In genomic region chr17:15966879-15967248, GRCh38 we compare ENCODE assay signal across 12 cellular contexts. TPM values are rescaled to one million over a fixed set of nuclear protein-coding genes. Genes with fewer than 3 reads are reported as not detected.
A peak's percentile ranks its signal among the peaks of the same experiment; 100 is the strongest.
DNase-seq lines count a peak whose midpoint lies in the region; ATAC-seq and TF ChIP-seq lines count a peak whose summit lies in the region.
"Had no signal": no experiment of that assay in that cellular context is flagged by ENCODE, and none has a peak within 500 bp of the region (broad histone marks: within the 10 kb centered on the region; RNA-seq: fewer than 3 reads in every experiment).

No MANE protein-coding gene starts in this region.

- peak overlapping the region; percentile 42 to 88 for H3K4ac ChIP-seq in mesenchymal stem cell (ENCODE audit: low read depth in 1 of 2, low read length in 2 of 2)

- no peak overlapping the region for H2AFZ ChIP-seq in mammary epithelial cell (ENCODE audit: low read depth, low read length)
- peak overlapping the region; percentile 59 for H2AFZ ChIP-seq in mesenchymal stem cell (ENCODE audit: low read depth, low read length)
- no peak overlapping the region for H2AFZ ChIP-seq in MM.1S (ENCODE audit: low read length)

- H3K9ac ChIP-seq in HUES64 (ENCODE audit: low read depth, low read length) (peak overlapping the region; percentile 70), mammary epithelial cell (ENCODE audit: insufficient read depth, low read length) (no peak overlapping the region), mesenchymal stem cell (ENCODE audit: low read length) (no peak overlapping the region), MM.1S (ENCODE audit: low read length) (no peak overlapping the region)

- peak overlapping the region; percentile 44 for H2BK15ac ChIP-seq in mesenchymal stem cell (ENCODE audit: low read depth, poor library complexity, severe bottlenecking)

- H3K4me2 ChIP-seq in mammary epithelial cell (ENCODE audit: insufficient read depth, low read depth, low read length) (peak overlapping the region; percentile 70), mesenchymal stem cell (ENCODE audit: low read length, poor library complexity, severe bottlenecking) (peak overlapping the region; percentile 41), MM.1S (ENCODE audit: low read depth, low read length) (no peak overlapping the region)

- H3K9me3 Mint-ChIP-seq in activated T-helper 2 cell treated with anti-CD3 and anti-CD28 coated beads, Interferon-gamma antibody, Interleukin-2, Interleukin-4, amounts not matched to agents 10 μg/mL and 5 μg/mL and 100 μg/mL, durations not matched to agents 14 hours and 24 hours and 36 hours = no peaks in the 10 kb centered on the region

- H2BK12ac ChIP-seq in mesenchymal stem cell (ENCODE audit: low read length in 2 of 2) = peak overlapping the region; percentile 69 to 80

- H3K4me1 Mint-ChIP-seq in activated T-helper 2 cell treated with anti-CD3 and anti-CD28 coated beads, Interferon-gamma antibody, Interleukin-2, Interleukin-4, amounts not matched to agents 10 μg/mL and 5 μg/mL and 100 μg/mL, durations not matched to agents 14 hours and 24 hours and 36 hours (ENCODE audit: low read depth) = peaks cover 8% of the 10 kb centered on the region

- H3K18ac ChIP-seq in mesenchymal stem cell (ENCODE audit: low read depth in 1 of 2, low read length in 2 of 2) = peak overlapping the region; percentile 86 to 93

- CTCF ChIA-PET in A673 (lab: Charles Lee) (interaction anchor here (0.5 to 1.1 kb wide), 2 partner anchors 9 to 22 kb away, joined by 3 to 5 read pairs; partner anchors contain the start of gene ADORA2B), mammary epithelial cell (lab: Charles Lee; ENCODE audit: low non-redundant PET) (no interaction called here)

- peak overlapping the region in 1 of 2 experiments; percentile 75 for H3K14ac ChIP-seq in mesenchymal stem cell (ENCODE audit: low read length in 2 of 2)

- no peak for ATAC-seq in HG02798 (IDR thresholded peaks at IDR 0.05; ENCODE audit: poor library complexity, unreplicated experiment)
- ATAC-seq: psoas muscle had no signal

- H4K20me1 ChIP-seq in mammary epithelial cell (ENCODE audit: insufficient read depth, low read length) (no peaks in the 10 kb centered on the region), MM.1S (ENCODE audit: insufficient read depth, low read length) (no peaks in the 10 kb centered on the region)

- in situ Hi-C loops in mammary epithelial cell (cut with MboI; ENCODE audit: low sequenced_read_pairs in 2 of 2) = no loop called here

- BruUV-seq in A673 (replicated peaks; lab: Mats Ljungman, UMichigan) = no TSS peak
- BruUV-seq in mammary epithelial cell (replicated peaks; lab: Mats Ljungman, UMichigan) = no TSS peak

- H3K36me3 ChIP-seq in A673 (ENCODE audit: insufficient read depth, low read length, poor library complexity, severe bottlenecking) = no peaks in the 10 kb centered on the region
- H3K36me3 ChIP-seq in HUES64 (ENCODE audit: insufficient read depth, low read length) = no peaks in the 10 kb centered on the region
- H3K36me3 ChIP-seq in mammary epithelial cell (ENCODE audit: insufficient read depth, low read length) = peaks cover 16% of the 10 kb centered on the region
- H3K36me3 ChIP-seq in mesenchymal stem cell (ENCODE audit: control insufficient read depth in 1 of 2, insufficient read depth in 2 of 2, low read depth in 1 of 2, low read length in 2 of 2) = peaks cover 0 to 3% of the 10 kb centered on the region in 2 experiments
- H3K36me3 ChIP-seq in MM.1S (replicated peaks; ENCODE audit: insufficient read depth, low read length) = no peaks in the 10 kb centered on the region
- H3K36me3 ChIP-seq: HAP-1, thoracic aorta had no signal

- no peaks in the 10 kb centered on the region for H3K36me3 Mint-ChIP-seq in activated T-helper 2 cell treated with anti-CD3 and anti-CD28 coated beads, Interferon-gamma antibody, Interleukin-2, Interleukin-4, amounts not matched to agents 10 μg/mL and 5 μg/mL and 100 μg/mL, durations not matched to agents 14 hours and 24 hours and 36 hours (ENCODE audit: low read depth)

- peaks cover 32% of the 10 kb centered on the region for H3K27me3 Mint-ChIP-seq in activated T-helper 2 cell treated with anti-CD3 and anti-CD28 coated beads, Interferon-gamma antibody, Interleukin-2, Interleukin-4, amounts not matched to agents 10 μg/mL and 5 μg/mL and 100 μg/mL, durations not matched to agents 14 hours and 24 hours and 36 hours (ENCODE audit: low read depth)

- H3K23ac ChIP-seq in mesenchymal stem cell (ENCODE audit: low read length in 2 of 2) = no peak overlapping the region

- no peak overlapping the region for H3K4me3 Mint-ChIP-seq in activated T-helper 2 cell treated with anti-CD3 and anti-CD28 coated beads, Interferon-gamma antibody, Interleukin-2, Interleukin-4, amounts not matched to agents 10 μg/mL and 5 μg/mL and 100 μg/mL, durations not matched to agents 14 hours and 24 hours and 36 hours (ENCODE audit: low read depth)

- peak overlapping the region; percentile 97 for H4K8ac ChIP-seq in mesenchymal stem cell (ENCODE audit: low read length)

- peaks cover 24% of the 10 kb centered on the region for H3K79me1 ChIP-seq in mesenchymal stem cell (replicated peaks; ENCODE audit: low read length, poor library complexity, severe bottlenecking)

- H3K9me3 ChIP-seq in A673 (ENCODE audit: low read depth, low read length, poor library complexity, severe bottlenecking) = no peaks in the 10 kb centered on the region
- H3K9me3 ChIP-seq in HUES64 (ENCODE audit: insufficient read depth, low read depth, low read length) = no peaks in the 10 kb centered on the region
- H3K9me3 ChIP-seq in mammary epithelial cell (replicated peaks; ENCODE audit: insufficient read depth, low read length) = no peaks in the 10 kb centered on the region
- H3K9me3 ChIP-seq in mesenchymal stem cell (ENCODE audit: control insufficient read depth, low read length) = no peaks in the 10 kb centered on the region
- no peaks in the 10 kb centered on the region for H3K9me3 ChIP-seq in MM.1S (replicated peaks; ENCODE audit: insufficient read depth, low read length)
- H3K9me3 ChIP-seq: HAP-1, psoas muscle, thoracic aorta had no signal

- no peak overlapping the region for H3K4me3 ChIP-seq in A673 (ENCODE audit: low read depth, low read length, poor library complexity, severe bottlenecking)
- peak overlapping the region; percentile 41 for H3K4me3 ChIP-seq in HUES64 (ENCODE audit: low read length)
- H3K4me3 ChIP-seq in mammary epithelial cell (replicated peaks in 1 of 3; ENCODE audit: insufficient read depth in 1 of 3, low read depth in 2 of 3, low read length in 3 of 3) = no peak overlapping the region
- H3K4me3 ChIP-seq in mesenchymal stem cell (ENCODE audit: insufficient read depth in 1 of 2, low read depth in 1 of 2, low read length in 2 of 2) = no peak overlapping the region
- no peak overlapping the region for H3K4me3 ChIP-seq in MM.1S (ENCODE audit: low read length)
- H3K4me3 ChIP-seq: psoas muscle, thoracic aorta had no signal

- H2BK5ac ChIP-seq in mesenchymal stem cell (ENCODE audit: low read depth, low read length, poor library complexity, severe bottlenecking) = no peak overlapping the region

- POLR2A ChIA-PET in A673 (lab: Charles Lee; ENCODE audit: low non-redundant PET) = interaction anchor here (0.7 kb wide), 1 partner anchor 9 kb away, joined by 4 read pairs; no protein-coding TSS in a partner anchor

- dilution Hi-C loops in mammary epithelial cell (cut with HindIII; ENCODE audit: low sequenced_read_pairs) = no loop called here

- DNase-seq in A673 (ENCODE audit: low spot score) = no peak
- DNase-seq in mammary epithelial cell = no peak
- no peak for DNase-seq in mesenchymal stem cell
- no peak for DNase-seq in activated T-helper 2 cell treated with anti-CD3 and anti-CD28 coated beads, Interferon-gamma antibody, Interleukin-2, Interleukin-4, amounts not matched to agents 10 μg/mL and 5 μg/mL and 100 μg/mL, durations not matched to agents 14 hours and 24 hours and 36 hours (ENCODE audit: low spot score)
- DNase-seq in SIG-M5 treated with dmso at 0.1 percent for 504 hours (lab: John Stamatoyannopoulos, UW; ENCODE audit: unreplicated experiment) = no peak
- no peak for DNase-seq in MM.1S
- DNase-seq: NCI-H1105, psoas muscle had no signal

- no peaks in the 10 kb centered on the region for H3F3A ChIP-seq in MM.1S (ENCODE audit: insufficient read depth, low read length)

- peak overlapping the region; percentile 89 for H3K27ac ChIP-seq in A673 (ENCODE audit: low read depth, low read length, poor library complexity, severe bottlenecking)
- H3K27ac ChIP-seq in HUES64 (ENCODE audit: low read depth, low read length) = peak overlapping the region; percentile 99
- H3K27ac ChIP-seq in mammary epithelial cell (ENCODE audit: insufficient read depth, low read depth, low read length) = peak overlapping the region; percentile 13
- H3K27ac ChIP-seq in mesenchymal stem cell (ENCODE audit: low read length, poor library complexity, severe bottlenecking) = peak overlapping the region; percentile 88
- H3K27ac ChIP-seq in MM.1S (ENCODE audit: low read length) = no peak overlapping the region
- H3K27ac ChIP-seq: thoracic aorta had no signal

- H2AK5ac ChIP-seq in mesenchymal stem cell (ENCODE audit: low read length, severe bottlenecking) = no peak overlapping the region

- intact Hi-C loops in A673 (cut with micrococcal nuclease; ENCODE audit: unreplicated experiment) = no loop called here
- intact Hi-C loops in mammary epithelial cell (cut with micrococcal nuclease) = no loop called here
- intact Hi-C loops in activated T-helper 2 cell treated with anti-CD3 and anti-CD28 coated beads, Interferon-gamma antibody, Interleukin-2, Interleukin-4, amounts not matched to agents 10 μg/mL and 5 μg/mL and 100 μg/mL, durations not matched to agents 14 hours and 24 hours and 36 hours (cut with micrococcal nuclease) = no loop called here

- H3K27me3 ChIP-seq in A673 (replicated peaks; ENCODE audit: insufficient read depth, low read depth, low read length, poor library complexity) (no peaks in the 10 kb centered on the region), HUES64 (ENCODE audit: insufficient read depth, low read length) (no peaks in the 10 kb centered on the region), mammary epithelial cell (ENCODE audit: insufficient read depth, low read length) (no peaks in the 10 kb centered on the region), mesenchymal stem cell (ENCODE audit: control insufficient read depth in 1 of 2, insufficient read depth in 1 of 2, low read length in 2 of 2) (no peaks in the 10 kb centered on the region), MM.1S (replicated peaks; ENCODE audit: insufficient read depth, low read length) (no peaks in the 10 kb centered on the region)

- H3K4me1 ChIP-seq in A673 (ENCODE audit: insufficient read depth, low read length, poor library complexity, severe bottlenecking) = peaks cover 25% of the 10 kb centered on the region
- H3K4me1 ChIP-seq in HUES64 (ENCODE audit: insufficient read depth, low read length) = peaks cover 47% of the 10 kb centered on the region
- H3K4me1 ChIP-seq in mammary epithelial cell (ENCODE audit: insufficient read depth, low read length) = peaks cover 59% of the 10 kb centered on the region
- H3K4me1 ChIP-seq in mesenchymal stem cell (ENCODE audit: control insufficient read depth, insufficient read depth, low read depth, low read length) = peaks cover 32% of the 10 kb centered on the region
- no peaks in the 10 kb centered on the region for H3K4me1 ChIP-seq in MM.1S (ENCODE audit: low read length)
- H3K4me1 ChIP-seq: psoas muscle had no signal

- no peak for TF ChIP-seq CTCF in A673 (conservative IDR thresholded peaks at IDR 0.05; ENCODE audit: low read depth, low read length)
- no peak for TF ChIP-seq CTCF in mammary epithelial cell (conservative IDR thresholded peaks at IDR 0.05 in 1 of 2, IDR thresholded peaks at IDR 0.05 in 1 of 2; ENCODE audit: extremely low read depth in 1 of 2, insufficient read depth in 1 of 2, low read depth in 1 of 2, low read length in 2 of 2)
- TF ChIP-seq CTCF in MM.1S (IDR thresholded peaks at IDR 0.05; ENCODE audit: low read length) = no peak

- peak overlapping the region; percentile 99 for H4K91ac ChIP-seq in mesenchymal stem cell (ENCODE audit: low read length)

- 7% methylated on average over 11 of the region's 11 CpGs for WGBS in HUES64
- 0% methylated on average over 5 of the region's 11 CpGs for WGBS in mammary epithelial cell (ENCODE audit: low coverage, missing lambda C conversion rate)
- WGBS in mesenchymal stem cell = 19% methylated on average over 11 of the region's 11 CpGs

- H3K9me2 ChIP-seq in MM.1S (replicated peaks; ENCODE audit: insufficient read depth, low read length) = no peaks in the 10 kb centered on the region

- no peak overlapping the region for H3K27ac Mint-ChIP-seq in activated T-helper 2 cell treated with anti-CD3 and anti-CD28 coated beads, Interferon-gamma antibody, Interleukin-2, Interleukin-4, amounts not matched to agents 10 μg/mL and 5 μg/mL and 100 μg/mL, durations not matched to agents 14 hours and 24 hours and 36 hours

- H3K79me2 ChIP-seq in mammary epithelial cell (ENCODE audit: insufficient read depth, low read length) (peaks cover 91% of the 10 kb centered on the region), MM.1S (ENCODE audit: low read length) (no peaks in the 10 kb centered on the region)

- H2BK120ac ChIP-seq in mesenchymal stem cell (ENCODE audit: low read depth, low read length) = peak overlapping the region; percentile 50

RNA-seq across cellular contexts. Expression of gene ADORA2B, which starts 21.9 kb away (rescaled TPM):
- total RNA-seq in A673 (2021) = 3.9 and 5.9 TPM in 2 replicates
- 2.0 TPM for polyA plus RNA-seq in HUES64 (2013, experiment 1 of 2)
- polyA plus RNA-seq in HUES64 (2013, experiment 2 of 2) = 3.1 TPM
- total RNA-seq in mammary epithelial cell = 10 to 100 TPM; 44.9 to 73.7 TPM
- polyA plus RNA-seq in mammary epithelial cell = 70.6 TPM
- 27.4 TPM for polyA minus RNA-seq in mammary epithelial cell
- polyA plus RNA-seq in mesenchymal stem cell (2013, experiment 1 of 2) = 23.8 TPM
- polyA plus RNA-seq in mesenchymal stem cell (2013, experiment 2 of 2) = 25.7 TPM
- total RNA-seq in activated T-helper 2 cell treated with anti-CD3 and anti-CD28 coated beads, Interferon-gamma antibody, Interleukin-2, Interleukin-4, amounts not matched to agents 10 μg/mL and 5 μg/mL and 100 μg/mL, durations not matched to agents 14 hours and 24 hours and 36 hours = 3.6 and 4.2 TPM in 2 replicates

RNA-seq across cellular contexts. Expression of gene ZSWIM7, which starts 32.6 kb away (rescaled TPM):
- total RNA-seq in A673 (2021) (28.7 and 39.8 TPM in 2 replicates), mammary epithelial cell (10 to 100 TPM; 12.2 to 21.2 TPM)
- polyA plus RNA-seq in HUES64 (2013, experiment 1 of 2) = 41.6 TPM
- polyA plus RNA-seq in HUES64 (2013, experiment 2 of 2) = 47.5 TPM
- 20.0 TPM for polyA plus RNA-seq in mammary epithelial cell
- 6.3 TPM for polyA minus RNA-seq in mammary epithelial cell
- polyA plus RNA-seq in mesenchymal stem cell (2013, experiment 1 of 2) = 16.4 TPM
- 16.5 TPM for polyA plus RNA-seq in mesenchymal stem cell (2013, experiment 2 of 2)
- total RNA-seq in activated T-helper 2 cell treated with anti-CD3 and anti-CD28 coated beads, Interferon-gamma antibody, Interleukin-2, Interleukin-4, amounts not matched to agents 10 μg/mL and 5 μg/mL and 100 μg/mL, durations not matched to agents 14 hours and 24 hours and 36 hours = 12.8 and 14.2 TPM in 2 replicates

RNA-seq across cellular contexts. Expression of gene TTC19, which starts 32.8 kb away (rescaled TPM):
- total RNA-seq in A673 (2021) (44.5 and 53.8 TPM in 2 replicates), mammary epithelial cell (10 to 100 TPM; 48.0 to 76.8 TPM)
- 41.9 TPM for polyA plus RNA-seq in HUES64 (2013, experiment 1 of 2)
- 46.1 TPM for polyA plus RNA-seq in HUES64 (2013, experiment 2 of 2)
- polyA plus RNA-seq in mammary epithelial cell = 6.5 TPM
- 19.2 TPM for polyA minus RNA-seq in mammary epithelial cell
- polyA plus RNA-seq in mesenchymal stem cell (2013, experiment 1 of 2) = 14.5 TPM
- 15.3 TPM for polyA plus RNA-seq in mesenchymal stem cell (2013, experiment 2 of 2)
- total RNA-seq in activated T-helper 2 cell treated with anti-CD3 and anti-CD28 coated beads, Interferon-gamma antibody, Interleukin-2, Interleukin-4, amounts not matched to agents 10 μg/mL and 5 μg/mL and 100 μg/mL, durations not matched to agents 14 hours and 24 hours and 36 hours = 32.7 and 35.3 TPM in 2 replicates
